ENCODE assay signal across 9 cellular contexts in genomic region chr4:53943345-53944085, GRCh38.
A peak's percentile ranks its signal among the peaks of the same experiment; 100 is the strongest.
DNase-seq lines count a peak whose midpoint lies in the region; ATAC-seq and TF ChIP-seq lines count a peak whose summit lies in the region.
"Had no signal": no experiment of that assay in that cellular context is flagged by ENCODE, and none has a peak within 500 bp of the region (broad histone marks: within the 10 kb centered on the region; RNA-seq: fewer than 3 reads in every experiment).

No MANE protein-coding gene starts in this region.

- H3K4me1 ChIP-seq in Panc1 (ENCODE audit: control insufficient read depth, insufficient read depth, low read length) = no peaks in the 10 kb centered on the region

- CTCF ChIA-PET in Panc1 (lab: Charles Lee) = no interaction called here

- no peak overlapping the region for H3K27ac ChIP-seq in Panc1 (ENCODE audit: low read length)

- ATAC-seq in Panc1 = no peak
- ATAC-seq in GM19395 (IDR thresholded peaks at IDR 0.05; ENCODE audit: unreplicated experiment) = no peak

- H3K27me3 ChIP-seq in Panc1 (ENCODE audit: control insufficient read depth, insufficient read depth, low read length) = no peaks in the 10 kb centered on the region

- POLR2A ChIA-PET in Panc1 (lab: Charles Lee) = no interaction called here

- no peaks in the 10 kb centered on the region for H3K36me3 ChIP-seq in Panc1 (ENCODE audit: control insufficient read depth, insufficient read depth, low read length)

- peak; percentile 11 for DNase-seq in NCI-H2171 treated with DMSO at 0.1 percent for 48 hours (lab: John Stamatoyannopoulos, UW)
- DNase-seq in NCI-H2171 (lab: John Stamatoyannopoulos, UW) = no peak
- DNase-seq in Panc1 (ENCODE audit: low read depth, low spot score) = peak; percentile 53
- peak; percentile 85 for DNase-seq in fibroblast of mammary gland (ENCODE audit: low read depth)
- peak; percentile 54 for DNase-seq in stromal cell of bone marrow (ENCODE audit: low read depth)
- DNase-seq in SIG-M5 (lab: John Stamatoyannopoulos, UW) = no peak
- no peak for DNase-seq in 8988T
- DNase-seq: NCI-H1092 had no signal

- H3K9me3 ChIP-seq in Panc1 (ENCODE audit: control insufficient read depth, insufficient read depth, low read depth, low read length) = no peaks in the 10 kb centered on the region

- in situ Hi-C loops in Panc1 (cut with HindIII; ENCODE audit: low pct_unique_long_range_greater_than_20kb, low sequenced_read_pairs) = no loop called here

- BruUV-seq in Panc1 (replicated peaks; lab: Mats Ljungman, UMichigan) = no TSS peak

- no peak for TF ChIP-seq CTCF in Panc1 (IDR thresholded peaks at IDR 0.05)
- no peak for TF ChIP-seq CTCF in fibroblast of mammary gland (conservative IDR thresholded peaks at IDR 0.05; ENCODE audit: control insufficient read depth, insufficient read depth, low read depth, low read length)

- H3K4me3 ChIP-seq in Panc1 (ENCODE audit: low read depth in 2 of 2, low read length in 2 of 2) (no peak overlapping the region), fibroblast of mammary gland (ENCODE audit: control insufficient read depth, low read depth, low read length) (no peak overlapping the region)

- intact Hi-C loops in Panc1 (cut with micrococcal nuclease; ENCODE audit: unreplicated experiment) = no loop called here

Comparison
In these comparisons a context has a peak if more than half of its experiments do, and no peak if none do; other contexts are left out.
1. DNase-seq: peak in NCI-H2171 treated with DMSO at 0.1 percent for 48 hours (single experiment), Panc1 (single experiment), fibroblast of mammary gland (single experiment) and stromal cell of bone marrow (single experiment); none in NCI-H2171 (single experiment), SIG-M5 (single experiment) and 8988T (single experiment).